In genomic region chr3:157027861-157028745, GRCh38 we compare ENCODE assay signal across 20 cellular contexts.
DNase-seq lines count a peak whose midpoint lies in the region; ATAC-seq, FAIRE-seq and TF ChIP-seq lines count a peak whose summit lies in the region.
"Had no signal": no experiment of that assay in that cellular context is flagged by ENCODE, and none has a peak within 500 bp of the region (broad histone marks: within the 10 kb centered on the region; RNA-seq: fewer than 3 reads in every experiment).

No MANE protein-coding gene starts in this region.

- ATAC-seq in HG03432 (IDR thresholded peaks at IDR 0.05; ENCODE audit: unreplicated experiment) (no peak), Right ventricle myocardium superior (ENCODE audit: poor library complexity) (no peak)
- ATAC-seq: PC-3 had no signal

- H3K23ac ChIP-seq in H1 (ENCODE audit: insufficient read length) = no peak overlapping the region
- H3K23ac ChIP-seq in mesendoderm (ENCODE audit: low read length) = no peak overlapping the region

- no peaks in the 10 kb centered on the region for H3K36me3 ChIP-seq in H1 (ENCODE audit: control insufficient read depth in 2 of 4, insufficient read depth in 4 of 4, low read length in 3 of 4)
- no peaks in the 10 kb centered on the region for H3K36me3 ChIP-seq in mesendoderm (ENCODE audit: control insufficient read depth, insufficient read depth, low read length)

- no peaks in the 10 kb centered on the region for H3K9me3 Mint-ChIP-seq in activated naive CD4-positive, alpha-beta T cell treated with anti-CD3 and anti-CD28 coated beads for 36 hours

- H3K18ac ChIP-seq in H1 (ENCODE audit: extremely low read depth, low read length) = no peak overlapping the region
- no peak overlapping the region for H3K18ac ChIP-seq in mesendoderm (ENCODE audit: low read length)

- peaks cover 16% of the 10 kb centered on the region for H3K27me3 Mint-ChIP-seq in activated naive CD4-positive, alpha-beta T cell treated with anti-CD3 and anti-CD28 coated beads for 36 hours (ENCODE audit: low read depth)

- no peak overlapping the region for H2BK12ac ChIP-seq in H1 (ENCODE audit: low read depth, low read length)

- H3K4ac ChIP-seq in H1 (replicated peaks; ENCODE audit: insufficient read length, low read depth, low read length) = no peak overlapping the region
- H3K4ac ChIP-seq in mesendoderm (ENCODE audit: low read depth, low read length) = no peak overlapping the region

- H2BK120ac ChIP-seq in H1 (replicated peaks; ENCODE audit: low read depth, low read length) = no peak overlapping the region
- H2BK120ac ChIP-seq in mesendoderm (ENCODE audit: low read depth, low read length) = no peak overlapping the region

- H3K9me3 ChIP-seq in H1 (ENCODE audit: insufficient read depth in 2 of 2, low read depth in 1 of 2, low read length in 1 of 2) = no peaks in the 10 kb centered on the region

- H3K27ac ChIP-seq in H1 (ENCODE audit: low read depth, low read length) = no peak overlapping the region
- H3K27ac ChIP-seq in mesendoderm (ENCODE audit: low read depth, low read length) = no peak overlapping the region
- H3K27ac ChIP-seq: GM23248 had no signal

- H3K4me2 ChIP-seq in H1 (ENCODE audit: insufficient read depth in 1 of 2, low read depth in 2 of 2, low read length in 2 of 2) = no peak overlapping the region
- H3K4me2 ChIP-seq in mesendoderm (ENCODE audit: low read length) = no peak overlapping the region

- TF ChIP-seq POLR2A in H1 (IDR thresholded peaks at IDR 0.05; ENCODE audit: control extremely low read depth in 1 of 2, low read depth in 2 of 2, low read length in 2 of 2) = no peak
- no peak for TF ChIP-seq POLR2A in erythroblast (IDR thresholded peaks at IDR 0.05; ENCODE audit: low read length)

- no peak overlapping the region for H2BK15ac ChIP-seq in H1 (ENCODE audit: low read length)
- no peak overlapping the region for H2BK15ac ChIP-seq in mesendoderm (replicated peaks; ENCODE audit: low read depth)

- no peak overlapping the region for H2BK20ac ChIP-seq in H1 (ENCODE audit: low read length)

- no peaks in the 10 kb centered on the region for H3K4me1 ChIP-seq in H1 (replicated peaks in 1 of 4; ENCODE audit: control insufficient read depth in 3 of 4, insufficient read depth in 4 of 4, low read length in 3 of 4)
- H3K4me1 ChIP-seq in mesendoderm (ENCODE audit: control insufficient read depth, low read depth, low read length) = no peaks in the 10 kb centered on the region

- H3K79me2 ChIP-seq in H1 (ENCODE audit: control insufficient read depth in 1 of 2, insufficient read depth in 2 of 2, low read length in 2 of 2) = no peaks in the 10 kb centered on the region
- no peaks in the 10 kb centered on the region for H3K79me2 ChIP-seq in mesendoderm (ENCODE audit: control insufficient read depth, insufficient read depth, low read length)

- H3K36me3 Mint-ChIP-seq in activated naive CD4-positive, alpha-beta T cell treated with anti-CD3 and anti-CD28 coated beads for 36 hours (ENCODE audit: low read depth) = no peaks in the 10 kb centered on the region
- H3K36me3 Mint-ChIP-seq: CD4-positive, alpha-beta memory T cell had no signal

- no peaks in the 10 kb centered on the region for H3K4me1 Mint-ChIP-seq in activated naive CD4-positive, alpha-beta T cell treated with anti-CD3 and anti-CD28 coated beads for 36 hours (ENCODE audit: low read depth)

- TF ChIP-seq EP300 in H1 (IDR thresholded peaks at IDR 0.05; ENCODE audit: borderline replicate concordance in 1 of 2, low read depth in 2 of 2, low read length in 2 of 2) = no peak

- H3K14ac ChIP-seq in H1 (ENCODE audit: insufficient read length) = no peak overlapping the region

- no peak overlapping the region for H3K9ac ChIP-seq in H1 (replicated peaks in 1 of 4; ENCODE audit: extremely low read depth in 1 of 4, low read depth in 3 of 4, low read length in 3 of 4)
- no peak overlapping the region for H3K9ac ChIP-seq in mesendoderm (ENCODE audit: low read length)
- H3K9ac ChIP-seq: GM23248 had no signal

- H3K27ac Mint-ChIP-seq in activated naive CD4-positive, alpha-beta T cell treated with anti-CD3 and anti-CD28 coated beads for 36 hours = no peak overlapping the region
- H3K27ac Mint-ChIP-seq: CD4-positive, alpha-beta memory T cell had no signal

- TF ChIP-seq CTCF in H1 (IDR thresholded peaks at IDR 0.05; ENCODE audit: control extremely low read depth in 1 of 3, insufficient read depth in 1 of 3, low read depth in 1 of 3, low read length in 3 of 3) = no peak

- H2BK5ac ChIP-seq in H1 (ENCODE audit: low read depth, low read length) = no peak overlapping the region
- no peak overlapping the region for H2BK5ac ChIP-seq in mesendoderm (ENCODE audit: low read length)

- no peaks in the 10 kb centered on the region for H4K20me1 ChIP-seq in H1 (replicated peaks in 1 of 2; ENCODE audit: control insufficient read depth in 1 of 2, insufficient read depth in 2 of 2, low read length in 2 of 2)

- no peak overlapping the region for H3K56ac ChIP-seq in H1 (replicated peaks; ENCODE audit: insufficient read length, low read depth, low read length)
- H3K56ac ChIP-seq in mesendoderm (ENCODE audit: low read length) = no peak overlapping the region

- no peak for FAIRE-seq in H1 (lab: Jason Lieb, UNC)

- no peak overlapping the region for H4K8ac ChIP-seq in H1 (ENCODE audit: extremely low read depth, insufficient read depth, low read length)
- H4K8ac ChIP-seq in mesendoderm (ENCODE audit: low read depth, low read length) = no peak overlapping the region

- intact Hi-C loops in activated naive CD4-positive, alpha-beta T cell treated with anti-CD3 and anti-CD28 coated beads for 36 hours (cut with micrococcal nuclease) = no loop called here
- intact Hi-C loops in Right ventricle myocardium superior (cut with DNase I) = no loop called here

- H3K79me1 ChIP-seq in H1 (ENCODE audit: low read depth, low read length) (no peaks in the 10 kb centered on the region), mesendoderm (ENCODE audit: low read length) (no peaks in the 10 kb centered on the region)

- 82% methylated on average over 7 of the region's 7 CpGs; no CpG with 5 or more reads in 1 of the 2 experiments for WGBS in H1 (ENCODE audit: extremely low coverage in 1 of 2, insufficient coverage in 1 of 2, insufficient read length in 1 of 2, insufficient replicate concordance in 2 of 2, low coverage in 1 of 2, low lambda C conversion rate in 2 of 2, missing lambda C conversion rate in 1 of 2), 2 experiments
- WGBS in mesendoderm (ENCODE audit: extremely low coverage, insufficient coverage, low lambda C conversion rate) = no CpG with 5 or more reads among the region's 7 CpGs

- H2AK5ac ChIP-seq in H1 (ENCODE audit: low read depth, low read length) (no peak overlapping the region), mesendoderm (ENCODE audit: low read length) (no peak overlapping the region)

- POLR2A ChIA-PET in H1 (lab: Charles Lee; ENCODE audit: partially characterized antibody) = no interaction called here

- no peak overlapping the region for H4K91ac ChIP-seq in H1 (replicated peaks; ENCODE audit: insufficient read length, low read length)

- H3K4me3 ChIP-seq in H1 (ENCODE audit: extremely low read depth in 1 of 4, insufficient read depth in 2 of 4, low read depth in 3 of 4, low read length in 4 of 4) (no peak overlapping the region), mesendoderm (ENCODE audit: low read length) (no peak overlapping the region)
- H3K4me3 ChIP-seq: GM23248 had no signal

- H3K27me3 ChIP-seq in H1 (replicated peaks in 1 of 4; ENCODE audit: control insufficient read depth in 3 of 4, extremely low read depth in 1 of 4, insufficient read depth in 3 of 4, low read length in 3 of 4) (no peaks in the 10 kb centered on the region), mesendoderm (ENCODE audit: insufficient read depth, low read length, poor library complexity) (no peaks in the 10 kb centered on the region)

- DNase-seq in AG08395 (ENCODE audit: low spot score) (peak; percentile 19), M059J (ENCODE audit: low read depth) (peak; percentile 36), H1 (ENCODE audit: low read depth in 1 of 2, low spot score in 2 of 2) (no peak), mesendoderm (peak; percentile 65), erythroblast (lab: John Stamatoyannopoulos, UW) (no peak), Right ventricle myocardium superior (no peak)
- no peak for DNase-seq in activated naive CD4-positive, alpha-beta T cell treated with anti-CD3 and anti-CD28 coated beads for 36 hours
- DNase-seq: Calu3; CD4-positive, alpha-beta memory T cell; DMS53; GM23248; KG1; NCI-H1048; NCI-H1436 treated with DMSO at 0.1 percent for 48 hours; NCI-H2029 treated with DMSO at 0.1 percent for 48 hours; NCI-H2171 treated with DMSO at 0.1 percent for 48 hours; NCI-H446 treated with DMSO at 0.1 percent for 48 hours; NCI-H748 treated with DMSO at 0.1 percent for 48 hours; PC-3 had no signal

- no peaks in the 10 kb centered on the region for H3K23me2 ChIP-seq in H1 (ENCODE audit: low read depth, low read length)

- H3K4me3 Mint-ChIP-seq in activated naive CD4-positive, alpha-beta T cell treated with anti-CD3 and anti-CD28 coated beads for 36 hours = no peak overlapping the region

- CTCF ChIA-PET in H1 (lab: Charles Lee; ENCODE audit: partially characterized antibody) = interaction anchor here (1.0 kb wide), 1 partner anchor 20 kb away, joined by 3 read pairs; no protein-coding TSS in a partner anchor
- CTCF ChIA-PET in activated naive CD4-positive, alpha-beta T cell treated with anti-CD3 and anti-CD28 coated beads for 36 hours (lab: Charles Lee) = interaction anchor here (1.3 kb wide), 1 partner anchor 55 kb away, joined by 5 read pairs; no protein-coding TSS in a partner anchor

- peak overlapping the region; percentile 86; the same call in 1 of the 2 replicates for H2AFZ ChIP-seq in H1 (ENCODE audit: low read length)
- H2AFZ ChIP-seq: GM23248 had no signal

- TF ChIP-seq RAD21 in H1 (IDR thresholded peaks at IDR 0.05 in 1 of 2, conservative IDR thresholded peaks at IDR 0.05 in 1 of 2; ENCODE audit: low read depth in 2 of 2, low read length in 2 of 2) = no peak

- no peak overlapping the region for H4K5ac ChIP-seq in H1 (ENCODE audit: insufficient read length, low read depth, low read length)
- H4K5ac ChIP-seq in mesendoderm (ENCODE audit: low read length) = no peak overlapping the region

TF ChIP-seq in H1, 55 proteins besides CTCF, POLR2A, EP300 and RAD21:
- no peak for TF ChIP-seq ATF3 (IDR thresholded peaks at IDR 0.05; ENCODE audit: insufficient read depth, low read depth, low read length)
- TF ChIP-seq TEAD4 (IDR thresholded peaks at IDR 0.05; ENCODE audit: low read depth, low read length) = peak; percentile 46; the same call in 1 of the 2 replicates

Comparison
In these comparisons a context has a peak if more than half of its experiments do, and no peak if none do; other contexts are left out.
1. DNase-seq: peak in AG08395 (single experiment), M059J (single experiment) and mesendoderm (single experiment); none in H1 (0 of 2), erythroblast (0 of 2), activated naive CD4-positive, alpha-beta T cell treated with anti-CD3 and anti-CD28 coated beads for 36 hours (single experiment) and Right ventricle myocardium superior (single experiment).